1 cellular context compared by ENCODE assay signal in genomic region chr6:150252714-150253444, GRCh38.
TF ChIP-seq lines count a peak whose summit lies in the region.

No MANE protein-coding gene starts in this region.

TF ChIP-seq in IMR-90, 13 proteins besides CTCF, POLR2A, EP300 and RAD21:
- no peak for TF ChIP-seq CHD1 (IDR thresholded peaks at IDR 0.05; ENCODE audit: low read depth, low read length)
